ENCODE assay signal across 18 cellular contexts in the genomic region with DNA sequence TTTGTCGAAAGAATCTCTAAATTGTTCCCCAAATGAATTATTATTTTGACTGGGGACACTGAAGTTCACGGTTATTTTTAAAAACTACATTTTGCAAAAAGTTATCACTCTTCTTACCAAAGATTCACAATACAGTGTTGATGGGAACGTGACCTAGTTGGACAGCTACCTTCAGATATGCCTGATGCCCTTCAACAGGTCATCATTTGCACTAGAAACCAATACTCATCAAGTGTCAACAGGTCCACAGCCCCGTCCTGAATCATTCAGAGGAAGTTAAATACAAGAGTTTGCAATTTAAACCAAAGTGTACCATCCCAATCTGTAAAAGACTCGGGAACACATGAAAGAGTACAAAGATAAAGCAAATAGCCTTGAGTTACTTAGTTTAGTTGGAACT. TPM values are rescaled to one million over a fixed set of nuclear protein-coding genes. Genes with fewer than 3 reads are reported as not detected.
DNase-seq lines count a peak whose midpoint lies in the region; ATAC-seq and TF ChIP-seq lines count a peak whose summit lies in the region.
"Had no signal": no experiment of that assay in that cellular context is flagged by ENCODE, and none has a peak within 500 bp of the region (broad histone marks: within the 10 kb centered on the region; RNA-seq: fewer than 3 reads in every experiment).

No MANE protein-coding gene starts in this region.

- TF ChIP-seq CTCF in ascending aorta (IDR thresholded peaks at IDR 0.05), result no peak

- H3K36me3 ChIP-seq in KOPT-K1 (ENCODE audit: insufficient read depth, low read length) (peaks cover 13% of the 10 kb centered on the region), ascending aorta (no peaks in the 10 kb centered on the region)
- H3K36me3 ChIP-seq: suprapubic skin had no signal

- H3K27ac ChIP-seq in right cardiac atrium (ENCODE audit: low read length) (no peak overlapping the region), KOPT-K1 (ENCODE audit: low read depth, low read length, poor library complexity, severe bottlenecking) (peak overlapping the region; percentile 66), ascending aorta (peak overlapping the region; percentile 12 to 42)
- H3K27ac ChIP-seq: suprapubic skin had no signal

- peak overlapping the region; percentile 82 for H3K27ac Mint-ChIP-seq in stimulated activated effector memory CD8-positive, alpha-beta T cell treated with anti-CD3 and anti-CD28 coated beads, Interleukin-12 subunit alpha, Interleukin-12 subunit beta, amount 100 ng/mL, for 72 hours

- 63% methylated on average over 5 of the region's 5 CpGs for WGBS in right cardiac atrium

- intact Hi-C loops in Right ventricle myocardium inferior (cut with DNase I) (no loop called here), right cardiac atrium (cut with DNase I) (no loop called here), ascending aorta (cut with DNase I) (no loop called here)

- H3K9me3 ChIP-seq in right cardiac atrium (ENCODE audit: control insufficient read depth, low read length) (no peaks in the 10 kb centered on the region), KOPT-K1 (ENCODE audit: insufficient read depth, low read length, poor library complexity, severe bottlenecking) (no peaks in the 10 kb centered on the region), ascending aorta (no peaks in the 10 kb centered on the region)
- H3K9me3 ChIP-seq: suprapubic skin had no signal

- DNase-seq in Right ventricle myocardium inferior (ENCODE audit: missing footprints) (no peak), right cardiac atrium (no peak), ascending aorta (ENCODE audit: low spot score in 2 of 2) (no peak), NCI-H2196 treated with DMSO at 0.1 percent for 48 hours (lab: John Stamatoyannopoulos, UW; ENCODE audit: unreplicated experiment) (no peak)
- DNase-seq in stimulated activated effector memory CD8-positive, alpha-beta T cell treated with anti-CD3 and anti-CD28 coated beads, Interleukin-12 subunit alpha, Interleukin-12 subunit beta, amount 100 ng/mL, for 72 hours (ENCODE audit: low spot score in 2 of 2), result no peak
- DNase-seq in stimulated activated CD4-positive, alpha-beta T cell treated with anti-CD3 and anti-CD28 coated beads, Interleukin-1b, Interleukin-23, amount 100 ng/mL, for 48 hours, result no peak
- DNase-seq: activated CD4-positive, CD25-positive, alpha-beta regulatory T cell; Calu3; cerebellar nuclear complex; effector CD8-positive, alpha-beta T cell; NCI-H1092 treated with DMSO at 0.1 percent for 48 hours; NCI-H526; OCI-M1 had no signal

- no peaks in the 10 kb centered on the region for H3K9me3 Mint-ChIP-seq in stimulated activated effector memory CD8-positive, alpha-beta T cell treated with anti-CD3 and anti-CD28 coated beads, Interleukin-12 subunit alpha, Interleukin-12 subunit beta, amount 100 ng/mL, for 72 hours

- H3K4me1 ChIP-seq in right cardiac atrium (ENCODE audit: control insufficient read depth, insufficient read depth, low read length) (peaks cover 11% of the 10 kb centered on the region), ascending aorta (peaks cover 3 to 49% of the 10 kb centered on the region in 2 donors)

- no peak overlapping the region for H3K4me3 Mint-ChIP-seq in stimulated activated effector memory CD8-positive, alpha-beta T cell treated with anti-CD3 and anti-CD28 coated beads, Interleukin-12 subunit alpha, Interleukin-12 subunit beta, amount 100 ng/mL, for 72 hours

- H3K4me3 ChIP-seq in right cardiac atrium (ENCODE audit: low read length), result no peak overlapping the region
- no peak overlapping the region for H3K4me3 ChIP-seq in ascending aorta
- H3K4me3 ChIP-seq: lung, skin epidermis, suprapubic skin had no signal

- H3K27me3 ChIP-seq in right cardiac atrium (ENCODE audit: control insufficient read depth, insufficient read depth) (no peaks in the 10 kb centered on the region), ascending aorta (no peaks in the 10 kb centered on the region)
- H3K27me3 ChIP-seq: suprapubic skin had no signal

- ATAC-seq in Right ventricle myocardium inferior (peak; percentile 29), right cardiac atrium (no peak), GM21619 (IDR thresholded peaks at IDR 0.05; ENCODE audit: unreplicated experiment) (no peak)
- peak; percentile 73 for ATAC-seq in stimulated activated effector memory CD8-positive, alpha-beta T cell treated with anti-CD3 and anti-CD28 coated beads, Interleukin-12 subunit alpha, Interleukin-12 subunit beta, amount 100 ng/mL, for 72 hours

- H3K4me1 Mint-ChIP-seq in stimulated activated effector memory CD8-positive, alpha-beta T cell treated with anti-CD3 and anti-CD28 coated beads, Interleukin-12 subunit alpha, Interleukin-12 subunit beta, amount 100 ng/mL, for 72 hours, result peaks cover 10% of the 10 kb centered on the region

- no peaks in the 10 kb centered on the region for H3K36me3 Mint-ChIP-seq in stimulated activated effector memory CD8-positive, alpha-beta T cell treated with anti-CD3 and anti-CD28 coated beads, Interleukin-12 subunit alpha, Interleukin-12 subunit beta, amount 100 ng/mL, for 72 hours

RNA-seq across cellular contexts. Expression of a gene that starts 28.3 kb away (rescaled TPM):
- total RNA-seq in Right ventricle myocardium inferior, result 7.4 TPM
- total RNA-seq in right cardiac atrium, result 1 to 10 TPM; 3.5 to 7.7 (median 4.3) TPM
- 2.7 TPM for polyA plus RNA-seq in right cardiac atrium
- total RNA-seq in ascending aorta, result 20.5 TPM

Comparison
In these comparisons a context has a peak if more than half of its experiments do, and no peak if none do; other contexts are left out.
1. ATAC-seq: peak in Right ventricle myocardium inferior (single experiment) and stimulated activated effector memory CD8-positive, alpha-beta T cell treated with anti-CD3 and anti-CD28 coated beads, Interleukin-12 subunit alpha, Interleukin-12 subunit beta, amount 100 ng/mL, for 72 hours (single experiment); none in right cardiac atrium (0 of 2) and GM21619 (single experiment).